ENCODE assay signal across 9 cellular contexts in genomic region chr13:111066544-111066943, GRCh38. TPM values are rescaled to one million over a fixed set of nuclear protein-coding genes. Genes with fewer than 3 reads are reported as not detected.
DNase-seq lines count a peak whose midpoint lies in the region; ATAC-seq and TF ChIP-seq lines count a peak whose summit lies in the region.
"Had no signal": no experiment of that assay in that cellular context is flagged by ENCODE, and none has a peak within 500 bp of the region (broad histone marks: within the 10 kb centered on the region; RNA-seq: fewer than 3 reads in every experiment).

No MANE protein-coding gene starts in this region.

- no peaks in the 10 kb centered on the region for H4K20me1 ChIP-seq in smooth muscle cell (ENCODE audit: low read depth)

- H3K9ac ChIP-seq in adipocyte (ENCODE audit: low read length) (no peak overlapping the region), smooth muscle cell (ENCODE audit: low read depth) (no peak overlapping the region)

- peaks cover 5% of the 10 kb centered on the region for H3K4me1 Mint-ChIP-seq in T-helper 1 cell treated with Interleukin-12 subunit alpha and Interleukin-12 subunit beta and Interleukin-4 antibody, amounts not matched to agents 30 μg/mL and 1 μg/mL, for 36 hours (ENCODE audit: low read depth)
- peaks cover 4 to 12% of the 10 kb centered on the region in 2 donors for H3K4me1 Mint-ChIP-seq in immature natural killer cell

- CTCF ChIA-PET in GM10248 (lab: Yijun Ruan, JAX) = interaction anchor here (1.3 to 4.3 kb wide), 16 partner anchors 12 to 1377 kb away, joined by 3 to 50 read pairs (median 14); partner anchors contain the start of gene ANKRD10

- peak overlapping the region; percentile 61 for H3K4me3 Mint-ChIP-seq in T-helper 1 cell treated with Interleukin-12 subunit alpha and Interleukin-12 subunit beta and Interleukin-4 antibody, amounts not matched to agents 30 μg/mL and 1 μg/mL, for 36 hours
- peak overlapping the region; percentile 26 to 80 (median 63) for H3K4me3 Mint-ChIP-seq in immature natural killer cell

- ATAC-seq in HG03432 (IDR thresholded peaks at IDR 0.05; ENCODE audit: unreplicated experiment) (no peak), HG02840 (IDR thresholded peaks at IDR 0.05; ENCODE audit: low FRiP score, unreplicated experiment) (no peak)

- no peaks in the 10 kb centered on the region for H3K4me1 ChIP-seq in adipocyte (ENCODE audit: control insufficient read depth, insufficient read depth, low read length)
- no peaks in the 10 kb centered on the region for H3K4me1 ChIP-seq in smooth muscle cell (ENCODE audit: low read depth)

- WGBS in smooth muscle cell (ENCODE audit: low lambda C conversion rate) = 62% methylated on average over 22 of the region's 22 CpGs

- H3K4me2 ChIP-seq in smooth muscle cell = peak overlapping the region; percentile 97

- H3K36me3 ChIP-seq in adipocyte (ENCODE audit: control insufficient read depth, insufficient read depth, low read length, severe bottlenecking) (no peaks in the 10 kb centered on the region), smooth muscle cell (ENCODE audit: low read depth) (no peaks in the 10 kb centered on the region)

- no peaks in the 10 kb centered on the region for H3K36me3 Mint-ChIP-seq in T-helper 1 cell treated with Interleukin-12 subunit alpha and Interleukin-12 subunit beta and Interleukin-4 antibody, amounts not matched to agents 30 μg/mL and 1 μg/mL, for 36 hours (ENCODE audit: low read depth)
- H3K36me3 Mint-ChIP-seq in immature natural killer cell = peaks cover 7 to 8% (median 8%) of the 10 kb centered on the region in 3 donors

- H3K79me2 ChIP-seq in smooth muscle cell (ENCODE audit: low read depth) = no peaks in the 10 kb centered on the region

- H3K27me3 ChIP-seq in adipocyte (replicated peaks; ENCODE audit: control insufficient read depth, insufficient read depth, low read length) = peaks cover 10% of the 10 kb centered on the region
- no peaks in the 10 kb centered on the region for H3K27me3 ChIP-seq in smooth muscle cell (ENCODE audit: low read depth)

- H3K9me3 ChIP-seq in adipocyte (ENCODE audit: control insufficient read depth, low read length) = peaks cover 7% of the 10 kb centered on the region
- no peaks in the 10 kb centered on the region for H3K9me3 ChIP-seq in smooth muscle cell (replicated peaks; ENCODE audit: low read depth)

- peaks cover 9% of the 10 kb centered on the region for H3K9me3 Mint-ChIP-seq in T-helper 1 cell treated with Interleukin-12 subunit alpha and Interleukin-12 subunit beta and Interleukin-4 antibody, amounts not matched to agents 30 μg/mL and 1 μg/mL, for 36 hours
- peaks cover 0 to 12% (median 9%) of the 10 kb centered on the region in 6 donors for H3K9me3 Mint-ChIP-seq in immature natural killer cell

- no peak for TF ChIP-seq CTCF in smooth muscle cell (IDR thresholded peaks at IDR 0.05; ENCODE audit: borderline replicate concordance, insufficient read depth, poor library complexity, severe bottlenecking)
- no peak for TF ChIP-seq CTCF in GM10248 (IDR thresholded peaks at IDR 0.05; ENCODE audit: control extremely low read depth, extremely low read depth, low read depth, missing control alignments)

- POLR2A ChIA-PET in GM10248 (lab: Yijun Ruan, JAX) = no interaction called here

- no peak overlapping the region for H3K27ac Mint-ChIP-seq in T-helper 1 cell treated with Interleukin-12 subunit alpha and Interleukin-12 subunit beta and Interleukin-4 antibody, amounts not matched to agents 30 μg/mL and 1 μg/mL, for 36 hours
- H3K27ac Mint-ChIP-seq in immature natural killer cell = no peak overlapping the region

- no peaks in the 10 kb centered on the region for H3F3A ChIP-seq in smooth muscle cell (ENCODE audit: low read depth)

- peak overlapping the region; percentile 8 for H2AFZ ChIP-seq in smooth muscle cell (ENCODE audit: low read depth)

- H3K27ac ChIP-seq in smooth muscle cell (ENCODE audit: low read depth) = no peak overlapping the region

- no peak for DNase-seq in T-helper 1 cell
- no peak for DNase-seq in adipocyte (ENCODE audit: low read depth)
- no peak for DNase-seq in immature natural killer cell
- no peak for DNase-seq in smooth muscle cell (lab: John Stamatoyannopoulos, UW; ENCODE audit: unreplicated experiment)
- DNase-seq in GM10248 (ENCODE audit: extremely low spot score) = no peak
- DNase-seq: GOT3 had no signal

- H3K4me3 ChIP-seq in adipocyte (ENCODE audit: low read length) (peak overlapping the region; percentile 92), smooth muscle cell (peak overlapping the region; percentile 61)

- H3K27me3 Mint-ChIP-seq in T-helper 1 cell treated with Interleukin-12 subunit alpha and Interleukin-12 subunit beta and Interleukin-4 antibody, amounts not matched to agents 30 μg/mL and 1 μg/mL, for 36 hours (ENCODE audit: low read depth) = peaks cover 65% of the 10 kb centered on the region
- peaks cover 13 to 25% (median 14%) of the 10 kb centered on the region in 3 donors for H3K27me3 Mint-ChIP-seq in immature natural killer cell (ENCODE audit: low read depth in 3 of 3)

RNA-seq across cellular contexts. Expression of gene ARHGEF7, which starts 48.6 kb away (rescaled TPM):
- polyA plus RNA-seq in immature natural killer cell = 10 to 100 TPM in 1 of 3 donors, 1 to 10 TPM in 2; 7.8 to 16.4 (median 7.9) TPM
- 21.9 and 32.4 TPM in 2 replicates for total RNA-seq in smooth muscle cell
- 13.8 and 23.6 TPM in 2 replicates for polyA plus RNA-seq in smooth muscle cell
